Comparison of ENCODE assay signal across 27 cellular contexts in the genomic region with DNA sequence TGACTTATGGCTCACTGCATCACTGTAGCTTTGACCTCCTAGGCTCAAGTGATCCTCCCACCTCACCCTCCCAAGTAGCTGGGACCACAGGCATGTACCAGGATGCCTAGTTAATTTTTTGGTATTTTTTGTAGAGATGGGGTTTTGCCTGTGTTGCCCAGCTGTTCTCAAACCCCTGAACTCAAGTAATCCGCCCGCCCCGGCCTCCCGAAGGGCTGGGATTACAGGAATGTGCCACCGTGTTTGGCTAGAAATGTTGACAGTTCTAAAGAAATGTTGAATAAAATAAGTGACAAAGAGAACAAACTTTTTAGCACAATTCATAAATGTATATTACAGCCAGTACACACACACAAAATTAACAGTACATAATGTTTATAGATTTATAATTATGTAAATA.
A peak's percentile ranks its signal among the peaks of the same experiment; 100 is the strongest.
DNase-seq lines count a peak whose midpoint lies in the region; TF ChIP-seq lines count a peak whose summit lies in the region.
"Had no signal": no experiment of that assay in that cellular context is flagged by ENCODE, and none has a peak within 500 bp of the region (broad histone marks: within the 10 kb centered on the region; RNA-seq: fewer than 3 reads in every experiment).

No MANE protein-coding gene starts in this region.

- peak overlapping the region; percentile 64; the same call in 1 of the 2 replicates for H2AFZ ChIP-seq in OCI-LY7 (ENCODE audit: low read length)

- H3K4me1 ChIP-seq in BLaER1 treated with 17β-estradiol and CSF1 and Interleukin-3, amounts not matched to agents 10 nM and 100 nM: peaks cover 0 to 21% (median 9%) of the 10 kb centered on the region in 10 experiments; a peak in 13 of 20 replicates
- H3K4me1 ChIP-seq in OCI-LY7 (ENCODE audit: insufficient read depth, low read length, poor library complexity, severe bottlenecking) (peaks cover 27% of the 10 kb centered on the region), BE2C (peaks cover 9% of the 10 kb centered on the region; the same call in 1 of the 2 replicates)
- H3K4me1 ChIP-seq: A549, Caco-2 had no signal

- DNase-seq in OCI-LY7 (ENCODE audit: low spot score) (no peak), BE2C (no peak)
- DNase-seq in stimulated activated naive CD4-positive, alpha-beta T cell treated with Interleukin-2 at 50 U/mL for 16 hours (lab: John Stamatoyannopoulos, UW): no peak
- DNase-seq: 8988T; ACHN; AML-193; C1 segment of cervical spinal cord; Caco-2; Calu3; CD4-positive, alpha-beta memory T cell; CD4-positive, alpha-beta T cell; CD4-positive, CD25-positive, alpha-beta regulatory T cell; CD8-positive, alpha-beta memory T cell; CD8-positive, alpha-beta T cell; COR-L47; DMS 273 treated with DMSO at 0.1 percent for 48 hours; DMS153; DMS53; DMS79; DMS79 treated with DMSO at 0.1 percent for 48 hours; DND-41; EL had no signal

- CTCF ChIA-PET in OCI-LY7 (lab: Charles Lee; ENCODE audit: unreplicated experiment): no interaction called here

- POLR2A ChIA-PET in OCI-LY7 (lab: Charles Lee): no interaction called here

- peaks cover 23 to 63% (median 54%) of the 10 kb centered on the region in 11 experiments for H3K9me3 ChIP-seq in BLaER1 treated with 17β-estradiol and CSF1 and Interleukin-3, amounts not matched to agents 10 nM and 100 nM (replicated peaks in 1 of 11)
- H3K9me3 ChIP-seq in OCI-LY7 (ENCODE audit: low read length) (peaks cover 33% of the 10 kb centered on the region; the same call in 1 of the 2 replicates), BE2C (no peaks in the 10 kb centered on the region; the same call in 1 of the 2 replicates)
- H3K9me3 ChIP-seq: A549, Caco-2 had no signal

- no peaks in the 10 kb centered on the region for H4K20me1 ChIP-seq in BLaER1 treated with 17β-estradiol and CSF1 and Interleukin-3, amounts not matched to agents 10 nM and 100 nM
- H4K20me1 ChIP-seq in OCI-LY7 (ENCODE audit: insufficient read depth, low read length): no peaks in the 10 kb centered on the region
- H4K20me1 ChIP-seq: BLaER1 had no signal

- no TSS peak for BruUV-seq in OCI-LY7 (replicated peaks; lab: Mats Ljungman, UMichigan)

- no peak overlapping the region for H3K9ac ChIP-seq in BLaER1 treated with 17β-estradiol and CSF1 and Interleukin-3, amounts not matched to agents 10 nM and 100 nM
- H3K9ac ChIP-seq: BLaER1 had no signal

- H3K27me3 ChIP-seq in BLaER1 treated with 17β-estradiol and CSF1 and Interleukin-3, amounts not matched to agents 10 nM and 100 nM: no peaks in the 10 kb centered on the region
- H3K27me3 ChIP-seq in BE2C: no peaks in the 10 kb centered on the region
- H3K27me3 ChIP-seq: BLaER1 had no signal

- no peaks in the 10 kb centered on the region for H3K9me2 ChIP-seq in OCI-LY7 (ENCODE audit: insufficient read depth, low read length)

- H3K79me2 ChIP-seq in OCI-LY7 (ENCODE audit: insufficient read depth, low read depth, low read length): no peaks in the 10 kb centered on the region

- intact Hi-C loops in OCI-LY7 (cut with micrococcal nuclease; ENCODE audit: unreplicated experiment): no loop called here

- no peak overlapping the region for H3K4me2 ChIP-seq in BLaER1 treated with 17β-estradiol and CSF1 and Interleukin-3, amounts not matched to agents 10 nM and 100 nM
- H3K4me2 ChIP-seq in OCI-LY7 (ENCODE audit: low read length): peak overlapping the region; percentile 51; the same call in 1 of the 2 replicates
- H3K4me2 ChIP-seq: A549, BLaER1 had no signal

- H3K36me3 ChIP-seq in BLaER1 treated with 17β-estradiol and CSF1 and Interleukin-3, amounts not matched to agents 10 nM and 100 nM: no peaks in the 10 kb centered on the region; a peak in 1 of 22 replicates
- no peaks in the 10 kb centered on the region for H3K36me3 ChIP-seq in OCI-LY7 (ENCODE audit: insufficient read depth, low read length)
- no peaks in the 10 kb centered on the region for H3K36me3 ChIP-seq in BE2C
- H3K36me3 ChIP-seq: BLaER1 had no signal

- TF ChIP-seq CTCF in OCI-LY7 (conservative IDR thresholded peaks at IDR 0.05; ENCODE audit: low read length) (no peak), BE2C (IDR thresholded peaks at IDR 0.05; ENCODE audit: low read depth, low read length) (no peak)

- peak overlapping the region in 2 of 10 experiments; percentile 16 to 21; a peak in 5 of 20 replicates for H3K4me3 ChIP-seq in BLaER1 treated with 17β-estradiol and CSF1 and Interleukin-3, amounts not matched to agents 10 nM and 100 nM
- H3K4me3 ChIP-seq in OCI-LY7 (ENCODE audit: low read depth, low read length, poor library complexity, severe bottlenecking) (no peak overlapping the region), BE2C (ENCODE audit: low read depth, low read length) (no peak overlapping the region)
- H3K4me3 ChIP-seq: A549, BLaER1 had no signal

- H3K27ac ChIP-seq in BLaER1 treated with 17β-estradiol and CSF1 and Interleukin-3, amounts not matched to agents 10 nM and 100 nM: peak overlapping the region in 8 of 11 experiments; percentile 43 to 80 (median 71); a peak in 14 of 22 replicates
- H3K27ac ChIP-seq in OCI-LY7 (ENCODE audit: low read depth, low read length, poor library complexity, severe bottlenecking): peak overlapping the region; percentile 80
- H3K27ac ChIP-seq: 22Rv1, A549, C4-2B had no signal
